2 cellular contexts compared by ENCODE assay signal in genomic region chr1:200410566-200410878, GRCh38.
A peak's percentile ranks its signal among the peaks of the same experiment; 100 is the strongest.
TF ChIP-seq lines count a peak whose summit lies in the region.

No MANE protein-coding gene starts in this region.

TF ChIP-seq in GM12878, 131 proteins besides CTCF, POLR2A, EP300 and RAD21 (continued from another document):
- TF ChIP-seq BCL3 (IDR thresholded peaks at IDR 0.05; ENCODE audit: borderline replicate concordance, insufficient read depth, low read depth, low read length, poor library complexity, severe bottlenecking), result no peak
- TF ChIP-seq NRF1 (conservative IDR thresholded peaks at IDR 0.05; ENCODE audit: low read depth, low read length), result no peak
- TF ChIP-seq IKZF1 (conservative IDR thresholded peaks at IDR 0.05), result no peak
- 0 out of 2 replicates have a peak, but pooled peaks have one; percentile 33 for TF ChIP-seq MTA2 (IDR thresholded peaks at IDR 0.05; ENCODE audit: low read depth)
- no peak for TF ChIP-seq SUPT20H (IDR thresholded peaks at IDR 0.05; ENCODE audit: borderline replicate concordance, control insufficient read depth, low read depth, low read length)
- TF ChIP-seq MEF2A (IDR thresholded peaks at IDR 0.05; ENCODE audit: insufficient read depth, low read depth, low read length), result no peak
- no peak for TF ChIP-seq STAT3 (IDR thresholded peaks at IDR 0.05; ENCODE audit: low read depth, low read length)
- TF ChIP-seq ATF2 (IDR thresholded peaks at IDR 0.05; ENCODE audit: low read length), result no peak
- TF ChIP-seq ZNF687 (IDR thresholded peaks at IDR 0.05), result no peak
- no peak for TF ChIP-seq CEBPZ (IDR thresholded peaks at IDR 0.05; ENCODE audit: low read depth, low read length)
- no peak for TF ChIP-seq CREB1 (IDR thresholded peaks at IDR 0.05; ENCODE audit: low read depth)
- TF ChIP-seq ASH2L (IDR thresholded peaks at IDR 0.05; ENCODE audit: borderline replicate concordance, low read depth), result no peak
- TF ChIP-seq STAT1 (conservative IDR thresholded peaks at IDR 0.05), result no peak
- no peak for TF ChIP-seq NFYA (IDR thresholded peaks at IDR 0.05; ENCODE audit: borderline replicate concordance, low read depth, low read length)
- peak in 1 of 2 experiments; percentile 42; a peak in 2 of 4 replicates for TF ChIP-seq IKZF2 (IDR thresholded peaks at IDR 0.05)
- no peak for TF ChIP-seq BHLHE40 (IDR thresholded peaks at IDR 0.05; ENCODE audit: borderline replicate concordance in 1 of 2, low read depth in 2 of 2, low read length in 1 of 2)
- TF ChIP-seq TARDBP (IDR thresholded peaks at IDR 0.05; ENCODE audit: borderline replicate concordance), result no peak
- no peak for TF ChIP-seq FOXK2 (IDR thresholded peaks at IDR 0.05)
- peak; percentile 82 for TF ChIP-seq ZNF384 (IDR thresholded peaks at IDR 0.05; ENCODE audit: borderline replicate concordance, low read depth, low read length)

TF ChIP-seq in liver, 16 proteins besides CTCF, POLR2A, EP300 and RAD21 (continued from another document):
- no peak for TF ChIP-seq REST (IDR thresholded peaks at IDR 0.05)
- TF ChIP-seq GABPA (IDR thresholded peaks at IDR 0.05 in 1 of 2, conservative IDR thresholded peaks at IDR 0.05 in 1 of 2), result no peak
- no peak for TF ChIP-seq ZBTB33 (IDR thresholded peaks at IDR 0.05)
- no peak for TF ChIP-seq JUND (IDR thresholded peaks at IDR 0.05)
- TF ChIP-seq RXRA (IDR thresholded peaks at IDR 0.05), result no peak
- TF ChIP-seq HNF4G (IDR thresholded peaks at IDR 0.05), result no peak
